ENCODE assay signal across 8 cellular contexts in genomic region chr18:3624818-3625716, GRCh38.
A peak's percentile ranks its signal among the peaks of the same experiment; 100 is the strongest.
DNase-seq lines count a peak whose midpoint lies in the region; ATAC-seq and TF ChIP-seq lines count a peak whose summit lies in the region.

No MANE protein-coding gene starts in this region.

- no peaks in the 10 kb centered on the region for H3K79me2 ChIP-seq in HCT116 (ENCODE audit: insufficient read depth, low read length)

- H3K27ac ChIP-seq in HCT116 (ENCODE audit: low read depth, low read length) (peak overlapping the region; percentile 100), brain microvascular endothelial cell (peak overlapping the region; percentile 99), right lobe of liver (peak overlapping the region; percentile 86 to 92 (median 87))

- DNase-seq in HCT116 (ENCODE audit: low read depth, low spot score) (peak; percentile 86), T-helper 2 cell (peak in 4 of 5 experiments; percentile 24 to 83 (median 38)), brain microvascular endothelial cell (peak; percentile 96), right lobe of liver (peak in 1 of 3 donors; percentile 29), DMS79 (lab: John Stamatoyannopoulos, UW) (no peak), NCI-H2227 treated with DMSO at 0.1 percent for 48 hours (lab: John Stamatoyannopoulos, UW) (no peak)
- DNase-seq in stimulated activated CD8-positive, alpha-beta memory T cell treated with anti-CD3 and anti-CD28 coated beads, Interleukin-15, amount 100 ng/mL, for 4 hours (ENCODE audit: low read depth in 2 of 2), result peak; percentile 26 to 57

- no peak overlapping the region for H2AFZ ChIP-seq in HCT116 (ENCODE audit: low read depth, low read length, poor library complexity, severe bottlenecking)

- POLR2A ChIA-PET in HCT116 (lab: Charles Lee), result interaction anchor here (0.6 to 10.5 kb wide), 14 partner anchors 8 to 328 kb away, joined by 3 to 266 read pairs (median 10); no protein-coding TSS in a partner anchor

- TF ChIP-seq POLR2A in HCT116 (IDR thresholded peaks at IDR 0.05; ENCODE audit: borderline replicate concordance, extremely low read depth, insufficient read depth, insufficient read length), result peak; percentile 58
- no peak for TF ChIP-seq POLR2A in right lobe of liver (IDR thresholded peaks at IDR 0.05)

- peak overlapping the region; percentile 67 for H3K4me2 ChIP-seq in HCT116 (ENCODE audit: low read length)

- WGBS in right lobe of liver (ENCODE audit: insufficient coverage, low coverage, low lambda C conversion rate, missing lambda C conversion rate), result 45% methylated on average over 10 of the region's 11 CpGs

- H3K27me3 ChIP-seq in HCT116 (ENCODE audit: insufficient read depth, low read length) (no peaks in the 10 kb centered on the region), brain microvascular endothelial cell (replicated peaks) (no peaks in the 10 kb centered on the region), right lobe of liver (no peaks in the 10 kb centered on the region)

- no peaks in the 10 kb centered on the region for H4K20me1 ChIP-seq in HCT116 (ENCODE audit: insufficient read depth)

- BruUV-seq in HCT116 (replicated peaks; lab: Mats Ljungman, UMichigan), result no TSS peak

- no peak for TF ChIP-seq RAD21 in HCT116 (IDR thresholded peaks at IDR 0.05; ENCODE audit: low read depth)

- H3K9me3 ChIP-seq in HCT116 (ENCODE audit: control insufficient read depth in 1 of 2, insufficient read depth in 1 of 2, low read depth in 1 of 2, low read length in 2 of 2) (no peaks in the 10 kb centered on the region), right lobe of liver (no peaks in the 10 kb centered on the region)

- H3K9ac ChIP-seq in HCT116 (ENCODE audit: low read length), result peak overlapping the region; percentile 83

- no peaks in the 10 kb centered on the region for H3K9me2 ChIP-seq in HCT116 (ENCODE audit: insufficient read depth)

- H3K4me1 ChIP-seq in HCT116 (ENCODE audit: control insufficient read depth in 1 of 2, insufficient read depth in 2 of 2, low read length in 2 of 2) (peaks cover 78 to 91% of the 10 kb centered on the region in 2 experiments), right lobe of liver (peaks cover 0 to 37% (median 9%) of the 10 kb centered on the region in 4 donors)

- ATAC-seq in HCT116 (peak; percentile 41), right lobe of liver (peak in 2 of 4 donors; percentile 6 to 43), HG02678 (IDR thresholded peaks at IDR 0.05; ENCODE audit: unreplicated experiment) (no peak)

- H3K36me3 ChIP-seq in HCT116 (ENCODE audit: control insufficient read depth in 1 of 2, insufficient read depth in 2 of 2, low read length in 2 of 2), result no peaks in the 10 kb centered on the region
- no peaks in the 10 kb centered on the region for H3K36me3 ChIP-seq in brain microvascular endothelial cell (replicated peaks)
- no peaks in the 10 kb centered on the region for H3K36me3 ChIP-seq in right lobe of liver

- in situ Hi-C loops in brain microvascular endothelial cell (cut with HindIII; ENCODE audit: low pct_ligation_motif_present, low sequenced_read_pairs), result no loop called here

- RAD21 ChIA-PET in HCT116 (lab: Charles Lee; ENCODE audit: low non-redundant PET in 1 of 2, low total read pairs in 2 of 2, uncharacterized antibody in 2 of 2, unreplicated experiment in 2 of 2), result interaction anchor here (1.0 to 1.1 kb wide), 2 partner anchors 30 to 41 kb away, joined by 3 read pairs; no protein-coding TSS in a partner anchor

- CTCF ChIA-PET in HCT116 (lab: Charles Lee), result interaction anchor here (1.4 to 4.8 kb wide), 2 partner anchors 41 to 245 kb away, joined by 3 to 28 read pairs; no protein-coding TSS in a partner anchor

- TF ChIP-seq CTCF in HCT116 (IDR thresholded peaks at IDR 0.05 in 2 of 3, conservative IDR thresholded peaks at IDR 0.05 in 1 of 3; ENCODE audit: borderline replicate concordance in 1 of 3, insufficient read depth in 1 of 3, low read depth in 2 of 3, low read length in 2 of 3), result no peak
- no peak for TF ChIP-seq CTCF in brain microvascular endothelial cell (IDR thresholded peaks at IDR 0.05; ENCODE audit: low read depth, low read length, missing control alignments)
- TF ChIP-seq CTCF in right lobe of liver (IDR thresholded peaks at IDR 0.05), result no peak

- peak overlapping the region; percentile 30 to 31 for H3K4me3 ChIP-seq in HCT116 (replicated peaks in 1 of 2; ENCODE audit: low read depth in 1 of 2, low read length in 2 of 2)
- H3K4me3 ChIP-seq in brain microvascular endothelial cell (ENCODE audit: low read depth, low read length), result peak overlapping the region; percentile 35
- H3K4me3 ChIP-seq in right lobe of liver, result no peak overlapping the region

- intact Hi-C loops in HCT116 (cut with micrococcal nuclease) (loop anchor here (1.0 kb wide), 4 partner anchors 22 to 41 kb away; no protein-coding TSS in a partner anchor), right lobe of liver (cut with DNase I) (no loop called here)

TF ChIP-seq in HCT116, 20 proteins besides CTCF, POLR2A, EP300 and RAD21:
- peak; percentile 57; the same call in 1 of the 2 replicates for TF ChIP-seq POLR2AphosphoS5 (IDR thresholded peaks at IDR 0.05; ENCODE audit: low read depth, low read length)
- peak; percentile 51 for TF ChIP-seq TCF7L2 (IDR thresholded peaks at IDR 0.05; ENCODE audit: borderline replicate concordance, extremely low read depth, insufficient read depth, insufficient read length)
- no peak for TF ChIP-seq CBX3 (IDR thresholded peaks at IDR 0.05; ENCODE audit: low read depth)
- TF ChIP-seq YY1 (IDR thresholded peaks at IDR 0.05; ENCODE audit: extremely low read depth, insufficient replicate concordance, low read depth, low read length), result peak; percentile 30

Comparison
In these comparisons a context has a peak if more than half of its experiments do, and no peak if none do; other contexts are left out.
1. DNase-seq: peak in HCT116 (single experiment), T-helper 2 cell (4 of 5), brain microvascular endothelial cell (single experiment) and stimulated activated CD8-positive, alpha-beta memory T cell treated with anti-CD3 and anti-CD28 coated beads, Interleukin-15, amount 100 ng/mL, for 4 hours (2 of 2); none in DMS79 (single experiment) and NCI-H2227 treated with DMSO at 0.1 percent for 48 hours (single experiment).
2. H3K4me3 ChIP-seq: peak in HCT116 (2 of 2) and brain microvascular endothelial cell (single experiment); none in right lobe of liver (0 of 3).
3. Peak in every context shown above with its lines, with median percentiles within 50 percentile points of each other: H3K27ac ChIP-seq.